In genomic region chr12:53325539-53326061, GRCh38 we compare ENCODE assay signal across 9 cellular contexts. TPM values are rescaled to one million over a fixed set of nuclear protein-coding genes. Genes with fewer than 3 reads are reported as not detected.
DNase-seq lines count a peak whose midpoint lies in the region; ATAC-seq and TF ChIP-seq lines count a peak whose summit lies in the region.
"Had no signal": no experiment of that assay in that cellular context is flagged by ENCODE, and none has a peak within 500 bp of the region (broad histone marks: within the 10 kb centered on the region; RNA-seq: fewer than 3 reads in every experiment).

No MANE protein-coding gene starts in this region.

- peaks cover 21% of the 10 kb centered on the region for H3K4me1 Mint-ChIP-seq in progenitor cell of endocrine pancreas (ENCODE audit: low read depth)

- H3K9me3 ChIP-seq in BE2C (no peaks in the 10 kb centered on the region), Karpas-422 (ENCODE audit: low read length) (no peaks in the 10 kb centered on the region), adipocyte (ENCODE audit: control insufficient read depth, low read length) (no peaks in the 10 kb centered on the region)

- H3K9ac ChIP-seq in Karpas-422 (ENCODE audit: low read length): peak overlapping the region; percentile 74
- peak overlapping the region; percentile 87 for H3K9ac ChIP-seq in adipocyte (ENCODE audit: low read length)

- peak overlapping the region; percentile 32; the same call in 1 of the 2 replicates for H2AFZ ChIP-seq in Karpas-422 (ENCODE audit: low read length)

- no peaks in the 10 kb centered on the region for H4K20me1 ChIP-seq in Karpas-422 (ENCODE audit: insufficient read depth, low read depth, low read length)

- H3K36me3 ChIP-seq in BE2C: no peaks in the 10 kb centered on the region
- H3K36me3 ChIP-seq in Karpas-422 (ENCODE audit: insufficient read depth, low read length): no peaks in the 10 kb centered on the region
- no peaks in the 10 kb centered on the region for H3K36me3 ChIP-seq in adipocyte (ENCODE audit: control insufficient read depth, insufficient read depth, low read length, severe bottlenecking)

- no peaks in the 10 kb centered on the region for H3K27me3 ChIP-seq in BE2C
- H3K27me3 ChIP-seq in Karpas-422 (ENCODE audit: low read length): no peaks in the 10 kb centered on the region
- H3K27me3 ChIP-seq in adipocyte (replicated peaks; ENCODE audit: control insufficient read depth, insufficient read depth, low read length): peaks cover 7% of the 10 kb centered on the region

- H3K9me3 Mint-ChIP-seq in progenitor cell of endocrine pancreas (ENCODE audit: low read depth): no peaks in the 10 kb centered on the region

- ATAC-seq in GM18502 (IDR thresholded peaks at IDR 0.05; ENCODE audit: poor library complexity, unreplicated experiment): no peak
- ATAC-seq in HG03280 (IDR thresholded peaks at IDR 0.05; ENCODE audit: unreplicated experiment): no peak

- peak overlapping the region; percentile 77 for H3K4me3 ChIP-seq in BE2C (ENCODE audit: low read depth, low read length)
- peak overlapping the region; percentile 67 for H3K4me3 ChIP-seq in Karpas-422 (ENCODE audit: low read length)
- peak overlapping the region; percentile 81 for H3K4me3 ChIP-seq in adipocyte (ENCODE audit: low read length)

- H3K4me2 ChIP-seq in Karpas-422 (ENCODE audit: low read depth, low read length, poor library complexity, severe bottlenecking): peak overlapping the region; percentile 83

- TF ChIP-seq CTCF in BE2C (IDR thresholded peaks at IDR 0.05; ENCODE audit: low read depth, low read length) (no peak), progenitor cell of endocrine pancreas (IDR thresholded peaks at IDR 0.05; ENCODE audit: unreplicated experiment) (no peak)

- DNase-seq in BE2C (peak; percentile 53), Karpas-422 (peak; percentile 49), adipocyte (ENCODE audit: low read depth) (peak; percentile 55), hepatic stellate cell (ENCODE audit: low spot score) (peak; percentile 44), progenitor cell of endocrine pancreas (ENCODE audit: low spot score, unreplicated experiment) (no peak), NCI-H2196 (lab: John Stamatoyannopoulos, UW; ENCODE audit: unreplicated experiment) (no peak)

- peaks cover 3% of the 10 kb centered on the region for H3K79me2 ChIP-seq in Karpas-422 (ENCODE audit: low read length)

- no peak overlapping the region for H3K27ac Mint-ChIP-seq in progenitor cell of endocrine pancreas

- H3K4me1 ChIP-seq in BE2C: peaks cover 4% of the 10 kb centered on the region; the same call in 1 of the 2 replicates
- peaks cover 46% of the 10 kb centered on the region for H3K4me1 ChIP-seq in Karpas-422 (ENCODE audit: low read length)
- peaks cover 15% of the 10 kb centered on the region for H3K4me1 ChIP-seq in adipocyte (ENCODE audit: control insufficient read depth, insufficient read depth, low read length)

- H3K9me2 ChIP-seq in Karpas-422 (replicated peaks; ENCODE audit: insufficient read depth, low read length): no peaks in the 10 kb centered on the region

- H3K27me3 Mint-ChIP-seq in progenitor cell of endocrine pancreas: peaks cover 40% of the 10 kb centered on the region

- H3K4me3 Mint-ChIP-seq in progenitor cell of endocrine pancreas (ENCODE audit: low read depth): peak overlapping the region; percentile 67

- H3K27ac ChIP-seq in Karpas-422 (ENCODE audit: low read length): peak overlapping the region; percentile 80; the same call in 1 of the 2 replicates

- no peaks in the 10 kb centered on the region for H3K36me3 Mint-ChIP-seq in progenitor cell of endocrine pancreas (ENCODE audit: insufficient read depth)

RNA-seq across cellular contexts. Expression of gene AAAS, which starts 4.2 kb away (rescaled TPM):
- 93.5 TPM for polyA plus RNA-seq in BE2C (2012; ENCODE audit: insufficient read depth, insufficient read length, low read depth)
- total RNA-seq in Karpas-422 (2014; rRNA removed; shearing (Covaris generic); ENCODE audit: low replicate concordance): 37.3 and 63.6 TPM in 2 replicates
- total RNA-seq in progenitor cell of endocrine pancreas: 72.1 and 75.0 TPM in 2 replicates

RNA-seq across cellular contexts. Expression of gene SP7, which starts 10.6 kb away (rescaled TPM):
- polyA plus RNA-seq in BE2C (2012; ENCODE audit: insufficient read depth, insufficient read length, low read depth): 2.0 TPM
- not detected in 2 replicates for total RNA-seq in Karpas-422 (2014; rRNA removed; shearing (Covaris generic); ENCODE audit: low replicate concordance)
- 0.10 TPM in 1 of 2 replicates, not detected in the other for total RNA-seq in progenitor cell of endocrine pancreas
- total RNA-seq: pulmonary artery endothelial cell had no signal

RNA-seq across cellular contexts. Expression of gene MYG1, which starts 26.1 kb away (rescaled TPM):
- 177 TPM for polyA plus RNA-seq in BE2C (2012; ENCODE audit: insufficient read depth, insufficient read length, low read depth)
- total RNA-seq in Karpas-422 (2014; rRNA removed; shearing (Covaris generic); ENCODE audit: low replicate concordance): 67.1 and 85.5 TPM in 2 replicates
- 58.9 and 60.7 TPM in 2 replicates for total RNA-seq in progenitor cell of endocrine pancreas

RNA-seq across cellular contexts. Expression of gene PFDN5, which starts 30.3 kb away (rescaled TPM):
- 694 TPM for polyA plus RNA-seq in BE2C (2012; ENCODE audit: insufficient read depth, insufficient read length, low read depth)
- 387 and 492 TPM in 2 replicates for total RNA-seq in Karpas-422 (2014; rRNA removed; shearing (Covaris generic); ENCODE audit: low replicate concordance)
- total RNA-seq in progenitor cell of endocrine pancreas: 377 and 379 TPM in 2 replicates

RNA-seq across cellular contexts. Expression of gene SP1, which starts 54.4 kb away (rescaled TPM):
- polyA plus RNA-seq in BE2C (2012; ENCODE audit: insufficient read depth, insufficient read length, low read depth): 30.4 TPM
- 29.9 and 36.5 TPM in 2 replicates for total RNA-seq in Karpas-422 (2014; rRNA removed; shearing (Covaris generic); ENCODE audit: low replicate concordance)
- 90.5 and 92.6 TPM in 2 replicates for total RNA-seq in progenitor cell of endocrine pancreas

Comparison
In these comparisons a context has a peak if more than half of its experiments do, and no peak if none do; other contexts are left out.
1. DNase-seq: peak in BE2C (single experiment), Karpas-422 (single experiment), adipocyte (single experiment) and hepatic stellate cell (single experiment); none in progenitor cell of endocrine pancreas (single experiment) and NCI-H2196 (single experiment).
2. Peak in every context shown above with its lines, with median percentiles within 50 percentile points of each other: H3K4me3 ChIP-seq.